16 cellular contexts compared by ENCODE assay signal in genomic region chr1:28365864-28366263, GRCh38. TPM values are rescaled to one million over a fixed set of nuclear protein-coding genes. Genes with fewer than 3 reads are reported as not detected.
DNase-seq lines count a peak whose midpoint lies in the region; ATAC-seq and TF ChIP-seq lines count a peak whose summit lies in the region.
"Had no signal": no experiment of that assay in that cellular context is flagged by ENCODE, and none has a peak within 500 bp of the region (broad histone marks: within the 10 kb centered on the region; RNA-seq: fewer than 3 reads in every experiment).

No MANE protein-coding gene starts in this region.

- peaks cover 28% of the 10 kb centered on the region; the same call in 1 of the 2 replicates for H3F3A ChIP-seq in PC-9 (ENCODE audit: insufficient read depth, low read depth)

- H3K4me3 ChIP-seq in PC-9 (no peak overlapping the region), mucosa of descending colon (no peak overlapping the region)
- H3K4me3 ChIP-seq: right lobe of liver had no signal

- CTCF ChIA-PET in PC-9 (lab: Charles Lee), result interaction anchor here (0.6 to 0.7 kb wide), 2 partner anchors 237 to 255 kb away, joined by 3 to 4 read pairs; no protein-coding TSS in a partner anchor

- BruUV-seq in PC-9 (replicated peaks; lab: Mats Ljungman, UMichigan), result no TSS peak

- H4K20me1 ChIP-seq in PC-9 (ENCODE audit: insufficient read depth), result no peaks in the 10 kb centered on the region

- H3K4me2 ChIP-seq in PC-9, result peak overlapping the region; percentile 47

- peaks cover 9% of the 10 kb centered on the region for H3K79me2 ChIP-seq in PC-9 (ENCODE audit: low read depth)

- TF ChIP-seq CTCF in PC-9 (conservative IDR thresholded peaks at IDR 0.05) (no peak), mucosa of descending colon (IDR thresholded peaks at IDR 0.05) (no peak)

- DNase-seq in COR-L47 (lab: John Stamatoyannopoulos, UW) (peak; percentile 15), HT-29 (ENCODE audit: low spot score) (peak; percentile 93), PC-9 (peak; percentile 41 to 79), mucosa of descending colon (peak in 1 of 3 donors; percentile 73), NOMO-1 treated with DMSO at 0.1 percent for 48 hours (lab: John Stamatoyannopoulos, UW; ENCODE audit: unreplicated experiment) (no peak), cardiac septum (ENCODE audit: low spot score) (no peak), SW 1271 (lab: John Stamatoyannopoulos, UW) (no peak), CD1c-positive myeloid dendritic cell (ENCODE audit: extremely low spot score) (no peak)
- DNase-seq: activated CD8-positive, alpha-beta memory T cell treated with anti-CD3 and anti-CD28 coated beads for 24 hours; activated effector memory CD4-positive, alpha-beta T cell treated with Interleukin-2 at 50 U/mL for 16 hours; H9; IMR-90; mesenchymal stem cell; NCI-H1436; right lobe of liver had no signal

- no peak overlapping the region for H2AFZ ChIP-seq in PC-9

- no peaks in the 10 kb centered on the region for H3K9me2 ChIP-seq in PC-9 (ENCODE audit: insufficient read depth)

- intact Hi-C loops in PC-9 (cut with micrococcal nuclease; ENCODE audit: unreplicated experiment), result loop anchor here (1.0 kb wide), 1 partner anchor 117 kb away; no protein-coding TSS in a partner anchor
- intact Hi-C loops in mucosa of descending colon (cut with DNase I, micrococcal nuclease), result no loop called here
- intact Hi-C loops in cardiac septum (cut with DNase I), result loop anchor here (5.0 kb wide), 1 partner anchor 119 kb away; no protein-coding TSS in a partner anchor

- H3K36me3 ChIP-seq in PC-9 (ENCODE audit: low read depth) (no peaks in the 10 kb centered on the region), mucosa of descending colon (ENCODE audit: low read depth) (no peaks in the 10 kb centered on the region)
- H3K36me3 ChIP-seq: right lobe of liver had no signal

- H3K9me3 ChIP-seq in PC-9 (ENCODE audit: insufficient read depth, low read depth), result no peaks in the 10 kb centered on the region
- no peaks in the 10 kb centered on the region for H3K9me3 ChIP-seq in mucosa of descending colon
- H3K9me3 ChIP-seq: right lobe of liver had no signal

- POLR2A ChIA-PET in PC-9 (lab: Charles Lee; ENCODE audit: unreplicated experiment), result interaction anchor here (0.6 kb wide), 2 partner anchors 117 to 160 kb away, joined by 6 to 7 read pairs; no protein-coding TSS in a partner anchor

- H3K27me3 ChIP-seq in PC-9 (ENCODE audit: insufficient read depth, low read depth), result no peaks in the 10 kb centered on the region
- H3K27me3 ChIP-seq: right lobe of liver had no signal

- peak; percentile 57 for ATAC-seq in mucosa of descending colon
- ATAC-seq: right lobe of liver had no signal

- H3K4me1 ChIP-seq in PC-9 (replicated peaks; ENCODE audit: insufficient read depth) (peaks cover 21% of the 10 kb centered on the region), mucosa of descending colon (ENCODE audit: low read depth) (peaks cover 14% of the 10 kb centered on the region)

- peak overlapping the region; percentile 37; the same call in 1 of the 2 replicates for H3K27ac ChIP-seq in PC-9
- H3K27ac ChIP-seq: right lobe of liver, WERI-Rb-1 had no signal

RNA-seq across cellular contexts. Expression of gene PHACTR4, which starts 3.7 kb away (rescaled TPM):
- total RNA-seq in HT-29 (2014; rRNA removed; shearing (Covaris generic)), result 7.5 and 8.0 TPM in 2 replicates
- total RNA-seq in PC-9 (2021) (33.2 and 45.1 TPM in 2 replicates), mucosa of descending colon (10 to 100 TPM; 47.6 to 62.3 (median 54.8) TPM), cardiac septum (18.0 TPM)

RNA-seq across cellular contexts. Expression of gene MED18, which starts 37.0 kb away (rescaled TPM):
- total RNA-seq in HT-29 (2014; rRNA removed; shearing (Covaris generic)), result 9.6 TPM in 2 replicates
- total RNA-seq in PC-9 (2021) (18.9 and 21.9 TPM in 2 replicates), mucosa of descending colon (10 to 100 TPM; 20.8 to 33.0 (median 23.7) TPM), cardiac septum (10.3 TPM)

Comparison
In these comparisons a context has a peak if more than half of its experiments do, and no peak if none do; other contexts are left out.
1. DNase-seq: peak in COR-L47 (single experiment), HT-29 (single experiment) and PC-9 (2 of 2); none in NOMO-1 treated with DMSO at 0.1 percent for 48 hours (single experiment), cardiac septum (single experiment), SW 1271 (0 of 2) and CD1c-positive myeloid dendritic cell (single experiment).
2. intact Hi-C loops: an anchor here in PC-9 (1.0 kb wide) and cardiac septum (5.0 kb wide); none called in mucosa of descending colon.